Comparison of ENCODE assay signal across 1 cellular context in the genomic region with DNA sequence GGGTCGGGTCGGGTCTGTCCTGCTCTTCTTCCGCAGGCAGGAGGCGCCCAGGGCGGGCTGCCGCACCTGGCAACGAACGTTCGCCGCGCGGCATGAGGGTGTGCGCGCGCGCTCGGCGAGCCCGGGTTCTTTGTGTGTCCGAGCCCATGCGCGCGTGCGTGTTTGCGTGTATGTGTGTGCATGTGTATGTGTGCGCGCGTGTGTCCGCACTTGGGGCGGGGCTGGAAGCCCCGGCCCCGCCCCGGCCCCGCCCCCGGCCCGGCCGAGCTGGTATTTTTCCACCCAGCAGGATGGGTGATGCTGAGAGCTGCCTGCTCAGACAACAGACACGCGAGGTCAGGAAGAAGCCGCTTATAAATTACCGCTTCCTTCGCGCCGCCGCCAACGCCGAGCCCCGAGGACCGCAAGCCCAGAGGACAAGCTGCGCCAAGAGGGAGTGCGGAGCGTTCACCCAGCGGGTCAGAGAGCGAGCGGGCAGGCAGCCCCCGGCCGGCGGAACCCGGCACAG.
TF ChIP-seq lines count a peak whose summit lies in the region.

A gene (plus strand): TSS at position 303 of the 508 bp plus-strand sequence. CDS start 41,029 bp downstream, outside the sequence.

TF ChIP-seq in K562, 482 proteins besides CTCF, POLR2A, EP300 and RAD21 (continued from another document and continues in another):
- TF ChIP-seq, protein P1, sequence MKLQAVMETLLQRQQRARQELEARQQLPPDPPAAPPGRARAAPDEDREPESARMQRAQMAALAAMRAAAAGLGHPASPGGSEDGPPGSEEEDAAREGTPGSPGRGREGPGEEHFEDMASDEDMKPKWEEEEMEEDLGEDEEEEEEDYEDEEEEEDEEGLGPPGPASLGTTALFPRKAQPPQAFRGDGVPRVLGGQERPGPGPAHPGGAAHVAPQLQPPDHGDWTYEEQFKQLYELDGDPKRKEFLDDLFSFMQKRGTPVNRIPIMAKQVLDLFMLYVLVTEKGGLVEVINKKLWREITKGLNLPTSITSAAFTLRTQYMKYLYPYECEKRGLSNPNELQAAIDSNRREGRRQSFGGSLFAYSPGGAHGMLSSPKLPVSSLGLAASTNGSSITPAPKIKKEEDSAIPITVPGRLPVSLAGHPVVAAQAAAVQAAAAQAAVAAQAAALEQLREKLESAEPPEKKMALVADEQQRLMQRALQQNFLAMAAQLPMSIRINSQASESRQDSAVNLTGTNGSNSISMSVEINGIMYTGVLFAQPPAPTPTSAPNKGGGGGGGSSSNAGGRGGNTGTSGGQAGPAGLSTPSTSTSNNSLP (IDR thresholded peaks at IDR 0.05; ENCODE audit: borderline replicate concordance, low read depth, low read length), result no peak
- TF ChIP-seq RBM39 (optimal IDR thresholded peaks at IDR 0.05; ENCODE audit: low read depth, low read length), result no peak
- 0 out of 2 replicates have a peak, but pooled peaks have one; percentile 10 for TF ChIP-seq MTA3 (IDR thresholded peaks at IDR 0.05; ENCODE audit: borderline replicate concordance)
- peak; percentile 70; the same call in 1 of the 2 replicates for TF ChIP-seq PHF8 (IDR thresholded peaks at IDR 0.05; ENCODE audit: borderline replicate concordance, low read length)
- no peak for TF ChIP-seq BMI1 (IDR thresholded peaks at IDR 0.05; ENCODE audit: low read length)
- TF ChIP-seq, protein P2, sequence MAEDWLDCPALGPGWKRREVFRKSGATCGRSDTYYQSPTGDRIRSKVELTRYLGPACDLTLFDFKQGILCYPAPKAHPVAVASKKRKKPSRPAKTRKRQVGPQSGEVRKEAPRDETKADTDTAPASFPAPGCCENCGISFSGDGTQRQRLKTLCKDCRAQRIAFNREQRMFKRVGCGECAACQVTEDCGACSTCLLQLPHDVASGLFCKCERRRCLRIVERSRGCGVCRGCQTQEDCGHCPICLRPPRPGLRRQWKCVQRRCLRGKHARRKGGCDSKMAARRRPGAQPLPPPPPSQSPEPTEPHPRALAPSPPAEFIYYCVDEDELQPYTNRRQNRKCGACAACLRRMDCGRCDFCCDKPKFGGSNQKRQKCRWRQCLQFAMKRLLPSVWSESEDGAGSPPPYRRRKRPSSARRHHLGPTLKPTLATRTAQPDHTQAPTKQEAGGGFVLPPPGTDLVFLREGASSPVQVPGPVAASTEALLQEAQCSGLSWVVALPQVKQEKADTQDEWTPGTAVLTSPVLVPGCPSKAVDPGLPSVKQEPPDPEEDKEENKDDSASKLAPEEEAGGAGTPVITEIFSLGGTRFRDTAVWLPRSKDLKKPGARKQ (CRISPR knock-in tag; IDR thresholded peaks at IDR 0.05), result no peak
- TF ChIP-seq MBD2 (IDR thresholded peaks at IDR 0.05; ENCODE audit: borderline replicate concordance, low read depth), result no peak
- TF ChIP-seq NR1H2 (CRISPR knock-in tag; IDR thresholded peaks at IDR 0.05), result no peak
- TF ChIP-seq, protein P3, sequence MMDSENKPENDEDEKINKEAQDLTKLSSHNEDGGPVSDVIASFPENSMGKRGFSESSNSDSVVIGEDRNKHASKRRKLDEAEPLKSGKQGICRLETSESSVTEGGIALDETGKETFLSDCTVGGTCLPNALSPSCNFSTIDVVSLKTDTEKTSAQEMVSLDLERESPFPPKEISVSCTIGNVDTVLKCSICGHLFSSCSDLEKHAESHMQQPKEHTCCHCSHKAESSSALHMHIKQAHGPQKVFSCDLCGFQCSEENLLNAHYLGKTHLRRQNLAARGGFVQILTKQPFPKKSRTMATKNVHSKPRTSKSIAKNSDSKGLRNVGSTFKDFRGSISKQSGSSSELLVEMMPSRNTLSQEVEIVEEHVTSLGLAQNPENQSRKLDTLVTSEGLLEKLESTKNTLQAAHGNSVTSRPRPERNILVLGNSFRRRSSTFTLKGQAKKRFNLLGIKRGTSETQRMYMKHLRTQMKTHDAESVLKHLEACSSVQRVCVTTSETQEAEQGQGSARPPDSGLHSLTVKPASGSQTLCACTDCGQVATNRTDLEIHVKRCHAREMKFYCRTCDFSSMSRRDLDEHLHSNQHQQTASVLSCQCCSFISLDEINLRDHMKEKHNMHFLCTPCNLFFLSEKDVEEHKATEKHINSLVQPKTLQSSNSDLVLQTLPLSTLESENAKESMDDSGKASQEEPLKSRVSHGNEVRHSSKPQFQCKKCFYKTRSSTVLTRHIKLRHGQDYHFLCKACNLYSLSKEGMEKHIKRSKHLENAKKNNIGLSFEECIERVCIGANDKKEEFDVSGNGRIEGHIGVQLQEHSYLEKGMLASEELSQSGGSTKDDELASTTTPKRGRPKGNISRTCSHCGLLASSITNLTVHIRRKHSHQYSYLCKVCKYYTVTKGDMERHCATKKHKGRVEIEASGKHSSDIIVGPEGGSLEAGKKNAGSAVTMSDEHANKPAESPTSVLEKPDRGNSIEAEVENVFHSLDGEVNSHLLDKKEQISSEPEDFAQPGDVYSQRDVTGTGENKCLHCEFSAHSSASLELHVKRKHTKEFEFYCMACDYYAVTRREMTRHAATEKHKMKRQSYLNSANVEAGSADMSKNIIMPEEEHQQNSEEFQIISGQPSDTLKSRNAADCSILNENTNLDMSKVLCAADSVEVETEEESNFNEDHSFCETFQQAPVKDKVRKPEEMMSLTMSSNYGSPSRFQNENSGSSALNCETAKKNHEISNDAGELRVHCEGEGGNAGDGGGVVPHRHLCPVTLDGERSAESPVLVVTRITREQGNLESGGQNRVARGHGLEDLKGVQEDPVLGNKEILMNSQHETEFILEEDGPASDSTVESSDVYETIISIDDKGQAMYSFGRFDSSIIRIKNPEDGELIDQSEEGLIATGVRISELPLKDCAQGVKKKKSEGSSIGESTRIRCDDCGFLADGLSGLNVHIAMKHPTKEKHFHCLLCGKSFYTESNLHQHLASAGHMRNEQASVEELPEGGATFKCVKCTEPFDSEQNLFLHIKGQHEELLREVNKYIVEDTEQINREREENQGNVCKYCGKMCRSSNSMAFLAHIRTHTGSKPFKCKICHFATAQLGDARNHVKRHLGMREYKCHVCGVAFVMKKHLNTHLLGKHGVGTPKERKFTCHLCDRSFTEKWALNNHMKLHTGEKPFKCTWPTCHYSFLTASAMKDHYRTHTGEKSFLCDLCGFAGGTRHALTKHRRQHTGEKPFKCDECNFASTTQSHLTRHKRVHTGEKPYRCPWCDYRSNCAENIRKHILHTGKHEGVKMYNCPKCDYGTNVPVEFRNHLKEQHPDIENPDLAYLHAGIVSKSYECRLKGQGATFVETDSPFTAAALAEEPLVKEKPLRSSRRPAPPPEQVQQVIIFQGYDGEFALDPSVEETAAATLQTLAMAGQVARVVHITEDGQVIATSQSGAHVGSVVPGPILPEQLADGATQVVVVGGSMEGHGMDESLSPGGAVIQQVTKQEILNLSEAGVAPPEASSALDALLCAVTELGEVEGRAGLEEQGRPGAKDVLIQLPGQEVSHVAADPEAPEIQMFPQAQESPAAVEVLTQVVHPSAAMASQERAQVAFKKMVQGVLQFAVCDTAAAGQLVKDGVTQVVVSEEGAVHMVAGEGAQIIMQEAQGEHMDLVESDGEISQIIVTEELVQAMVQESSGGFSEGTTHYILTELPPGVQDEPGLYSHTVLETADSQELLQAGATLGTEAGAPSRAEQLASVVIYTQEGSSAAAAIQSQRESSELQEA (IDR thresholded peaks at IDR 0.05; ENCODE audit: low read depth), result no peak
- TF ChIP-seq, protein P4, sequence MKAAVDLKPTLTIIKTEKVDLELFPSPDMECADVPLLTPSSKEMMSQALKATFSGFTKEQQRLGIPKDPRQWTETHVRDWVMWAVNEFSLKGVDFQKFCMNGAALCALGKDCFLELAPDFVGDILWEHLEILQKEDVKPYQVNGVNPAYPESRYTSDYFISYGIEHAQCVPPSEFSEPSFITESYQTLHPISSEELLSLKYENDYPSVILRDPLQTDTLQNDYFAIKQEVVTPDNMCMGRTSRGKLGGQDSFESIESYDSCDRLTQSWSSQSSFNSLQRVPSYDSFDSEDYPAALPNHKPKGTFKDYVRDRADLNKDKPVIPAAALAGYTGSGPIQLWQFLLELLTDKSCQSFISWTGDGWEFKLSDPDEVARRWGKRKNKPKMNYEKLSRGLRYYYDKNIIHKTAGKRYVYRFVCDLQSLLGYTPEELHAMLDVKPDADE (conservative IDR thresholded peaks at IDR 0.05; ENCODE audit: control insufficient read depth, low read depth, low read length), result no peak; the same call in 1 of the 2 replicates
- TF ChIP-seq, protein P5, sequence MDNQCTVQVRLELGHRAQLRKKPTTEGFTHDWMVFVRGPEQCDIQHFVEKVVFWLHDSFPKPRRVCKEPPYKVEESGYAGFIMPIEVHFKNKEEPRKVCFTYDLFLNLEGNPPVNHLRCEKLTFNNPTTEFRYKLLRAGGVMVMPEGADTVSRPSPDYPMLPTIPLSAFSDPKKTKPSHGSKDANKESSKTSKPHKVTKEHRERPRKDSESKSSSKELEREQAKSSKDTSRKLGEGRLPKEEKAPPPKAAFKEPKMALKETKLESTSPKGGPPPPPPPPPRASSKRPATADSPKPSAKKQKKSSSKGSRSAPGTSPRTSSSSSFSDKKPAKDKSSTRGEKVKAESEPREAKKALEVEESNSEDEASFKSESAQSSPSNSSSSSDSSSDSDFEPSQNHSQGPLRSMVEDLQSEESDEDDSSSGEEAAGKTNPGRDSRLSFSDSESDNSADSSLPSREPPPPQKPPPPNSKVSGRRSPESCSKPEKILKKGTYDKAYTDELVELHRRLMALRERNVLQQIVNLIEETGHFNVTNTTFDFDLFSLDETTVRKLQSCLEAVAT (IDR thresholded peaks at IDR 0.05), result peak in 1 of 2 experiments; percentile 56; a peak in 1 of 4 replicates
- TF ChIP-seq, protein P6, sequence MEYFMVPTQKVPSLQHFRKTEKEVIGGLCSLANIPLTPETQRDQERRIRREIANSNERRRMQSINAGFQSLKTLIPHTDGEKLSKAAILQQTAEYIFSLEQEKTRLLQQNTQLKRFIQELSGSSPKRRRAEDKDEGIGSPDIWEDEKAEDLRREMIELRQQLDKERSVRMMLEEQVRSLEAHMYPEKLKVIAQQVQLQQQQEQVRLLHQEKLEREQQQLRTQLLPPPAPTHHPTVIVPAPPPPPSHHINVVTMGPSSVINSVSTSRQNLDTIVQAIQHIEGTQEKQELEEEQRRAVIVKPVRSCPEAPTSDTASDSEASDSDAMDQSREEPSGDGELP (CRISPR knock-in tag; IDR thresholded peaks at IDR 0.05; ENCODE audit: borderline replicate concordance), result peak; percentile 68; the same call in 1 of the 2 replicates
- no peak for TF ChIP-seq ZKSCAN3 (CRISPR knock-in tag; IDR thresholded peaks at IDR 0.05)
- TF ChIP-seq TAL1 (IDR thresholded peaks at IDR 0.05), result no peak
- TF ChIP-seq TBP (optimal IDR thresholded peaks at IDR 0.05; ENCODE audit: low read depth, low read length), result peak; percentile 83
- TF ChIP-seq MIER1 (IDR thresholded peaks at IDR 0.05; ENCODE audit: low read depth), result no peak
- no peak for TF ChIP-seq ZNF12 (CRISPR knock-in tag; IDR thresholded peaks at IDR 0.05)
- TF ChIP-seq SP2 (IDR thresholded peaks at IDR 0.05; ENCODE audit: extremely low read depth, low read depth, low read length, poor library complexity, severe bottlenecking), result peak; percentile 2
- TF ChIP-seq ADNP (tag; IDR thresholded peaks at IDR 0.05), result no peak
- TF ChIP-seq, protein P7, sequence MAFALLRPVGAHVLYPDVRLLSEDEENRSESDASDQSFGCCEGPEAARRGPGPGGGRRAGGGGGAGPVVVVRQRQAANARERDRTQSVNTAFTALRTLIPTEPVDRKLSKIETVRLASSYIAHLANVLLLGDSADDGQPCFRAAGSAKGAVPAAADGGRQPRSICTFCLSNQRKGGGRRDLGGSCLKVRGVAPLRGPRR (CRISPR knock-in tag; IDR thresholded peaks at IDR 0.05), result no peak
- TF ChIP-seq ZNF212 (CRISPR knock-in tag; IDR thresholded peaks at IDR 0.05), result 0 out of 2 replicates have a peak, but pooled peaks have one; percentile 52
- no peak for TF ChIP-seq GATAD2B (IDR thresholded peaks at IDR 0.05; ENCODE audit: borderline replicate concordance)
- TF ChIP-seq JUND (IDR thresholded peaks at IDR 0.05; ENCODE audit: borderline replicate concordance, low read depth, low read length), result peak; percentile 8; the same call in 1 of the 2 replicates
- no peak; the same call in 2 of the 3 replicates for TF ChIP-seq JUND (tag; IDR thresholded peaks at IDR 0.05; ENCODE audit: borderline replicate concordance, low read depth, low read length)
- no peak for TF ChIP-seq RBM15 (IDR thresholded peaks at IDR 0.05; ENCODE audit: insufficient read depth, low read length)
- TF ChIP-seq MTA1 (IDR thresholded peaks at IDR 0.05; ENCODE audit: borderline replicate concordance), result no peak
- no peak for TF ChIP-seq SMARCA4 (IDR thresholded peaks at IDR 0.05)
- TF ChIP-seq NCOA2 (IDR thresholded peaks at IDR 0.05; ENCODE audit: partially characterized antibody in 2 of 2), result no peak
- TF ChIP-seq KAT8 (IDR thresholded peaks at IDR 0.05; ENCODE audit: low read depth), result no peak
- TF ChIP-seq, protein P8, sequence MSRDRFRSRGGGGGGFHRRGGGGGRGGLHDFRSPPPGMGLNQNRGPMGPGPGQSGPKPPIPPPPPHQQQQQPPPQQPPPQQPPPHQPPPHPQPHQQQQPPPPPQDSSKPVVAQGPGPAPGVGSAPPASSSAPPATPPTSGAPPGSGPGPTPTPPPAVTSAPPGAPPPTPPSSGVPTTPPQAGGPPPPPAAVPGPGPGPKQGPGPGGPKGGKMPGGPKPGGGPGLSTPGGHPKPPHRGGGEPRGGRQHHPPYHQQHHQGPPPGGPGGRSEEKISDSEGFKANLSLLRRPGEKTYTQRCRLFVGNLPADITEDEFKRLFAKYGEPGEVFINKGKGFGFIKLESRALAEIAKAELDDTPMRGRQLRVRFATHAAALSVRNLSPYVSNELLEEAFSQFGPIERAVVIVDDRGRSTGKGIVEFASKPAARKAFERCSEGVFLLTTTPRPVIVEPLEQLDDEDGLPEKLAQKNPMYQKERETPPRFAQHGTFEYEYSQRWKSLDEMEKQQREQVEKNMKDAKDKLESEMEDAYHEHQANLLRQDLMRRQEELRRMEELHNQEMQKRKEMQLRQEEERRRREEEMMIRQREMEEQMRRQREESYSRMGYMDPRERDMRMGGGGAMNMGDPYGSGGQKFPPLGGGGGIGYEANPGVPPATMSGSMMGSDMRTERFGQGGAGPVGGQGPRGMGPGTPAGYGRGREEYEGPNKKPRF (IDR thresholded peaks at IDR 0.05; ENCODE audit: low read depth, low read length), result no peak
- TF ChIP-seq CBX1 (IDR thresholded peaks at IDR 0.05; ENCODE audit: low read depth), result peak; percentile 56; the same call in 1 of the 2 replicates
- no peak for TF ChIP-seq TGIF2 (CRISPR knock-in tag; IDR thresholded peaks at IDR 0.05)
- TF ChIP-seq BHLHE40 (IDR thresholded peaks at IDR 0.05; ENCODE audit: low read length), result peak; percentile 79
- no peak for TF ChIP-seq FOXJ3 (CRISPR knock-in tag; IDR thresholded peaks at IDR 0.05)
- peak; percentile 86; the same call in 1 of the 2 replicates for TF ChIP-seq ZNF766 (CRISPR knock-in tag; conservative IDR thresholded peaks at IDR 0.05)
- TF ChIP-seq, protein P9, sequence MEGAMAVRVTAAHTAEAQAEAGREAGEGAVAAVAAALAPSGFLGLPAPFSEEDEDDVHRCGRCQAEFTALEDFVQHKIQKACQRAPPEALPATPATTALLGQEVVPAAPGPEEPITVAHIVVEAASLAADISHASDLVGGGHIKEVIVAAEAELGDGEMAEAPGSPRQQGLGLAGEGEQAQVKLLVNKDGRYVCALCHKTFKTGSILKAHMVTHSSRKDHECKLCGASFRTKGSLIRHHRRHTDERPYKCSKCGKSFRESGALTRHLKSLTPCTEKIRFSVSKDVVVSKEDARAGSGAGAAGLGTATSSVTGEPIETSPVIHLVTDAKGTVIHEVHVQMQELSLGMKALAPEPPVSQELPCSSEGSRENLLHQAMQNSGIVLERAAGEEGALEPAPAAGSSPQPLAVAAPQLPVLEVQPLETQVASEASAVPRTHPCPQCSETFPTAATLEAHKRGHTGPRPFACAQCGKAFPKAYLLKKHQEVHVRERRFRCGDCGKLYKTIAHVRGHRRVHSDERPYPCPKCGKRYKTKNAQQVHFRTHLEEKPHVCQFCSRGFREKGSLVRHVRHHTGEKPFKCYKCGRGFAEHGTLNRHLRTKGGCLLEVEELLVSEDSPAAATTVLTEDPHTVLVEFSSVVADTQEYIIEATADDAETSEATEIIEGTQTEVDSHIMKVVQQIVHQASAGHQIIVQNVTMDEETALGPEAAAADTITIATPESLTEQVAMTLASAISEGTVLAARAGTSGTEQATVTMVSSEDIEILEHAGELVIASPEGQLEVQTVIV (CRISPR knock-in tag; IDR thresholded peaks at IDR 0.05; ENCODE audit: borderline replicate concordance), result no peak
- TF ChIP-seq CBFA2T2 (conservative IDR thresholded peaks at IDR 0.05), result no peak; the same call in 1 of the 2 replicates
